ENCODE assay signal across 9 cellular contexts in genomic region chr4:75995727-75996126, GRCh38. TPM values are rescaled to one million over a fixed set of nuclear protein-coding genes. Genes with fewer than 3 reads are reported as not detected.
DNase-seq lines count a peak whose midpoint lies in the region; TF ChIP-seq lines count a peak whose summit lies in the region.
"Had no signal": no experiment of that assay in that cellular context is flagged by ENCODE, and none has a peak within 500 bp of the region (broad histone marks: within the 10 kb centered on the region; RNA-seq: fewer than 3 reads in every experiment).

No MANE protein-coding gene starts in this region.

- TF ChIP-seq CTCF in SK-N-SH (IDR thresholded peaks at IDR 0.05) (peak; percentile 76), fibroblast of pulmonary artery (IDR thresholded peaks at IDR 0.05; ENCODE audit: low read length, missing control alignments) (peak; percentile 54), prostate gland (IDR thresholded peaks at IDR 0.05) (peak; percentile 66 to 88 (median 78))

- no peak overlapping the region for H3K27ac Mint-ChIP-seq in activated naive CD4-positive, alpha-beta T cell treated with anti-CD3 and anti-CD28 coated beads, Interleukin-2, amount 10 ng/mL, durations not matched to agents 7 days and 5 days
- H3K27ac Mint-ChIP-seq: activated naive CD4-positive, alpha-beta T cell treated with anti-CD3 and anti-CD28 coated beads, Interleukin-2, amount 50 U/mL, for 24 hours had no signal

- intact Hi-C loops in prostate gland (cut with DNase I) = loop anchor here (1.0 to 5.0 kb wide), 2 partner anchors 72 to 92 kb away; no protein-coding TSS in a partner anchor

- peak; percentile 74 for TF ChIP-seq RAD21 in SK-N-SH (IDR thresholded peaks at IDR 0.05; ENCODE audit: low read length)

- no peak overlapping the region for H3K27ac ChIP-seq in SK-N-SH (ENCODE audit: low read depth in 2 of 2, low read length in 1 of 2)
- H3K27ac ChIP-seq in prostate gland = no peak overlapping the region

- H3K9me3 ChIP-seq in SK-N-SH (no peaks in the 10 kb centered on the region), prostate gland (no peaks in the 10 kb centered on the region)

- peak overlapping the region; percentile 53; the same call in 1 of the 2 replicates for H2AFZ ChIP-seq in SK-N-SH (ENCODE audit: low read depth)

- peaks cover 6% of the 10 kb centered on the region for H3K79me2 ChIP-seq in SK-N-SH (ENCODE audit: insufficient read depth)

- no peak for TF ChIP-seq EP300 in SK-N-SH (IDR thresholded peaks at IDR 0.05; ENCODE audit: borderline replicate concordance in 1 of 2, low read depth in 1 of 2, low read length in 1 of 2)

- no peak overlapping the region for H3K4me2 ChIP-seq in SK-N-SH

- peaks cover 8% of the 10 kb centered on the region for H3K4me1 Mint-ChIP-seq in activated naive CD4-positive, alpha-beta T cell treated with anti-CD3 and anti-CD28 coated beads, Interleukin-2, amount 10 ng/mL, durations not matched to agents 7 days and 5 days

- H3K9me2 ChIP-seq in SK-N-SH = no peaks in the 10 kb centered on the region

- CTCF ChIA-PET in activated naive CD4-positive, alpha-beta T cell treated with anti-CD3 and anti-CD28 coated beads, Interleukin-2, amount 10 ng/mL, durations not matched to agents 7 days and 5 days (lab: Charles Lee) = interaction anchor here (0.7 to 4.6 kb wide), 31 partner anchors 10 to 382 kb away, joined by 3 to 50 read pairs (median 4); partner anchors contain the start of genes ART3 and NAAA
- CTCF ChIA-PET in SK-N-SH (lab: Yijun Ruan, JAX) = interaction anchor here (0.6 to 4.7 kb wide), 49 partner anchors 11 to 509 kb away, joined by 3 to 35 read pairs (median 5); partner anchors contain the start of genes ART3 and CXCL10

- H3K4me3 Mint-ChIP-seq in activated naive CD4-positive, alpha-beta T cell treated with anti-CD3 and anti-CD28 coated beads, Interleukin-2, amount 10 ng/mL, durations not matched to agents 7 days and 5 days = no peak overlapping the region
- H3K4me3 Mint-ChIP-seq: activated naive CD4-positive, alpha-beta T cell treated with anti-CD3 and anti-CD28 coated beads, Interleukin-2, amount 50 U/mL, for 24 hours had no signal

- TF ChIP-seq POLR2A in prostate gland (IDR thresholded peaks at IDR 0.05) = no peak

- no peaks in the 10 kb centered on the region for H3K27me3 ChIP-seq in SK-N-SH (ENCODE audit: insufficient read depth)
- no peaks in the 10 kb centered on the region for H3K27me3 ChIP-seq in prostate gland (replicated peaks; ENCODE audit: insufficient read depth)

- no peaks in the 10 kb centered on the region for H4K20me1 ChIP-seq in SK-N-SH (ENCODE audit: insufficient read depth)

- peak; percentile 10 for DNase-seq in activated naive CD4-positive, alpha-beta T cell treated with Interleukin-2 at 50 U/mL for 16 hours
- no peak for DNase-seq in activated naive CD4-positive, alpha-beta T cell treated with anti-CD3 and anti-CD28 coated beads, Interleukin-2, amount 10 ng/mL, durations not matched to agents 7 days and 5 days
- DNase-seq in NCI-H1048 (lab: John Stamatoyannopoulos, UW) = peak; percentile 16
- DNase-seq in SK-N-SH = peak; percentile 45
- peak; percentile 74 for DNase-seq in fibroblast of pulmonary artery (ENCODE audit: low read depth)
- DNase-seq in prostate gland (ENCODE audit: low spot score) = no peak
- no peak for DNase-seq in ecto neural progenitor cell (ENCODE audit: low spot score)
- no peak for DNase-seq in mesenteric fat pad (ENCODE audit: low spot score)

- no peak overlapping the region for H3K9ac ChIP-seq in SK-N-SH

- no peaks in the 10 kb centered on the region for H3F3A ChIP-seq in SK-N-SH (replicated peaks; ENCODE audit: insufficient read depth)

- WGBS in SK-N-SH (ENCODE audit: low lambda C conversion rate) = under 1% methylated on average over 5 of the region's 5 CpGs
- WGBS in prostate gland = 9% methylated on average over 5 of the region's 5 CpGs

- POLR2A ChIA-PET in SK-N-SH (lab: Yijun Ruan, JAX) = no interaction called here

- peaks cover 4% of the 10 kb centered on the region for H3K27me3 Mint-ChIP-seq in activated naive CD4-positive, alpha-beta T cell treated with anti-CD3 and anti-CD28 coated beads, Interleukin-2, amount 10 ng/mL, durations not matched to agents 7 days and 5 days
- H3K27me3 Mint-ChIP-seq: activated naive CD4-positive, alpha-beta T cell treated with anti-CD3 and anti-CD28 coated beads, Interleukin-2, amount 50 U/mL, for 24 hours had no signal

- H3K4me3 ChIP-seq in SK-N-SH (ENCODE audit: low read depth in 2 of 2, low read length in 1 of 2) (no peak overlapping the region), fibroblast of pulmonary artery (replicated peaks; ENCODE audit: low read depth, low read length) (no peak overlapping the region), prostate gland (no peak overlapping the region)

- H3K9me3 Mint-ChIP-seq in activated naive CD4-positive, alpha-beta T cell treated with anti-CD3 and anti-CD28 coated beads, Interleukin-2, amount 10 ng/mL, durations not matched to agents 7 days and 5 days = no peaks in the 10 kb centered on the region
- H3K9me3 Mint-ChIP-seq: activated naive CD4-positive, alpha-beta T cell treated with anti-CD3 and anti-CD28 coated beads, Interleukin-2, amount 50 U/mL, for 24 hours had no signal

- H3K4me1 ChIP-seq in SK-N-SH (ENCODE audit: control insufficient read depth in 1 of 2, insufficient read depth in 2 of 2, low read depth in 1 of 2, low read length in 1 of 2) = no peaks in the 10 kb centered on the region
- no peaks in the 10 kb centered on the region for H3K4me1 ChIP-seq in prostate gland (replicated peaks)

- no peaks in the 10 kb centered on the region for H3K36me3 Mint-ChIP-seq in activated naive CD4-positive, alpha-beta T cell treated with anti-CD3 and anti-CD28 coated beads, Interleukin-2, amount 10 ng/mL, durations not matched to agents 7 days and 5 days
- H3K36me3 Mint-ChIP-seq: activated naive CD4-positive, alpha-beta T cell treated with anti-CD3 and anti-CD28 coated beads, Interleukin-2, amount 50 U/mL, for 24 hours had no signal

- H3K36me3 ChIP-seq in SK-N-SH (replicated peaks in 1 of 2; ENCODE audit: control insufficient read depth in 1 of 2, insufficient read depth in 2 of 2, low read length in 1 of 2) = no peaks in the 10 kb centered on the region
- no peaks in the 10 kb centered on the region for H3K36me3 ChIP-seq in prostate gland

TF ChIP-seq in SK-N-SH, 30 proteins besides CTCF, POLR2A, EP300 and RAD21:
- no peak for TF ChIP-seq POLR2AphosphoS5 (IDR thresholded peaks at IDR 0.05; ENCODE audit: low read depth, low read length)
- TF ChIP-seq PBX3 (IDR thresholded peaks at IDR 0.05) = no peak
- TF ChIP-seq SMC3 (IDR thresholded peaks at IDR 0.05; ENCODE audit: low read depth, low read length) = peak; percentile 71

RNA-seq across cellular contexts. Expression of gene SDAD1, which starts 5.0 kb away (rescaled TPM):
- 12.6 and 16.3 TPM in 2 replicates for polyA plus RNA-seq in SK-N-SH (2012; rRNA removed)
- polyA plus RNA-seq in SK-N-SH (2012; cell fraction: cytosol; rRNA removed) = 18.9 and 24.4 TPM in 2 replicates
- polyA plus RNA-seq in SK-N-SH (2012; cell fraction: nucleus; rRNA removed) = 8.3 and 15.0 TPM in 2 replicates
- total RNA-seq in prostate gland = 10 to 100 TPM; 36.6 to 40.3 TPM
- 39.1 TPM for total RNA-seq in mesenteric fat pad

RNA-seq across cellular contexts. Expression of gene CXCL9, which starts 11.6 kb away (rescaled TPM):
- polyA plus RNA-seq in SK-N-SH (2012; rRNA removed) = not detected in 2 replicates
- not detected in 2 replicates for polyA plus RNA-seq in SK-N-SH (2012; cell fraction: cytosol; rRNA removed)
- not detected in 2 replicates for polyA plus RNA-seq in SK-N-SH (2012; cell fraction: nucleus; rRNA removed)
- total RNA-seq in prostate gland = 1 to 10 TPM in 1 of 2 donors, under 1 TPM in 1; 0.27 to 2.6 TPM
- total RNA-seq in mesenteric fat pad = 0.16 TPM

RNA-seq across cellular contexts. Expression of gene CXCL10, which starts 27.6 kb away (rescaled TPM):
- not detected in 2 replicates for polyA plus RNA-seq in SK-N-SH (2012; rRNA removed)
- polyA plus RNA-seq in SK-N-SH (2012; cell fraction: cytosol; rRNA removed) = 0.05 and 0.09 TPM in 2 replicates
- not detected in 2 replicates for polyA plus RNA-seq in SK-N-SH (2012; cell fraction: nucleus; rRNA removed)
- under 1 TPM in 1 of 2 donors, not detected in 1; 0.51 TPM for total RNA-seq in prostate gland
- total RNA-seq in mesenteric fat pad = 0.39 TPM

RNA-seq across cellular contexts. Expression of gene CXCL11, which starts 40.1 kb away (rescaled TPM):
- polyA plus RNA-seq in SK-N-SH (2012; rRNA removed) = not detected in 2 replicates
- polyA plus RNA-seq in SK-N-SH (2012; cell fraction: cytosol; rRNA removed) = not detected in 2 replicates
- polyA plus RNA-seq in SK-N-SH (2012; cell fraction: nucleus; rRNA removed) = not detected in 2 replicates
- total RNA-seq in prostate gland (under 1 TPM in 1 of 2 donors, not detected in 1; 0.23 TPM), mesenteric fat pad (not detected)

RNA-seq across cellular contexts. Expression of gene NAAA, which starts 54.9 kb away (rescaled TPM):
- 3.4 and 3.5 TPM in 2 replicates for polyA plus RNA-seq in SK-N-SH (2012; rRNA removed)
- polyA plus RNA-seq in SK-N-SH (2012; cell fraction: cytosol; rRNA removed) = 2.2 and 2.6 TPM in 2 replicates
- 2.8 and 5.0 TPM in 2 replicates for polyA plus RNA-seq in SK-N-SH (2012; cell fraction: nucleus; rRNA removed)
- total RNA-seq in prostate gland (1,000 to 10,000 TPM in 1 of 2 donors, 100 to 1,000 TPM in 1; 174 to 1,058 TPM), mesenteric fat pad (16.4 TPM)

Comparison
In these comparisons a context has a peak if more than half of its experiments do, and no peak if none do; other contexts are left out.
1. DNase-seq: peak in activated naive CD4-positive, alpha-beta T cell treated with Interleukin-2 at 50 U/mL for 16 hours (single experiment), NCI-H1048 (single experiment), SK-N-SH (single experiment) and fibroblast of pulmonary artery (single experiment); none in activated naive CD4-positive, alpha-beta T cell treated with anti-CD3 and anti-CD28 coated beads, Interleukin-2, amount 10 ng/mL, durations not matched to agents 7 days and 5 days (single experiment), prostate gland (single experiment), ecto neural progenitor cell (single experiment) and mesenteric fat pad (single experiment).
2. Peak in every context shown above with its lines, with median percentiles within 50 percentile points of each other: CTCF ChIP-seq.